In the genomic region with DNA sequence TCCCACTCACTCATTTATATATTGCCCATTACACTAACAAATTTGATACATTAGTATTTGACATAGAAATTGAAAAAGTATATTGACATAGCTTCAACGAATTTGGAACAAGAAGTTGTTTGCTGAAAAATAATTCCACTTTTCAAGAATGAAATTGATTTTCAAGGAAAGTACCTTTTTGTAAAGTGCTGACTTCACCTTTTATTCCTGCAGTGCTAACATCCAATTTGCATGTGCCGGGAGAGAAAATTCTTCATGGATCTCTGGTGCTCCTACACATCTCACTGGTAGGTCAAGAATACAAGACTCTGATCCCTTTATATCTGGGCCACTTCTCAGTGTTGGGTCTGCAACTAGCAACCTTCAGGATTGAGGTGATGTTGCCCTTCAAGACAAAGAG, we compare ENCODE assay signal across 18 cellular contexts.
DNase-seq lines count a peak whose midpoint lies in the region; ATAC-seq, FAIRE-seq and TF ChIP-seq lines count a peak whose summit lies in the region.
"Had no signal": no experiment of that assay in that cellular context is flagged by ENCODE, and none has a peak within 500 bp of the region (broad histone marks: within the 10 kb centered on the region; RNA-seq: fewer than 3 reads in every experiment).

No MANE protein-coding gene starts in this region.

- DNase-seq in cardiac muscle cell (ENCODE audit: low read depth in 1 of 2, low spot score in 1 of 2) (no peak), Right ventricle myocardium superior (no peak), glutamatergic neuron (no peak), pancreas (no peak), germinal center (ENCODE audit: low spot score) (no peak)
- DNase-seq in effector CD8-positive, alpha-beta T cell (lab: John Stamatoyannopoulos, UW), result no peak
- DNase-seq: CD4-positive, alpha-beta memory T cell; GF-D8; GM23248; H7; HFFc6; KBM-7 had no signal

- H3K4me3 ChIP-seq in cardiac muscle cell (no peak overlapping the region), Loucy (ENCODE audit: low read length, poor library complexity, severe bottlenecking) (no peak overlapping the region), pancreas (no peak overlapping the region)
- H3K4me3 ChIP-seq: BLaER1, GM23248 had no signal

- no peaks in the 10 kb centered on the region for H3K9me3 Mint-ChIP-seq in glutamatergic neuron (ENCODE audit: unreplicated experiment)
- H3K9me3 Mint-ChIP-seq: CD14-positive monocyte; CD4-positive, alpha-beta memory T cell; HFFc6 had no signal

- peak overlapping the region; percentile 16 for H2AFZ ChIP-seq in Loucy (ENCODE audit: low read length)
- H2AFZ ChIP-seq: GM23248 had no signal

- H3K27me3 Mint-ChIP-seq in glutamatergic neuron (ENCODE audit: unreplicated experiment), result peaks cover 4% of the 10 kb centered on the region

- H3K4me1 ChIP-seq in cardiac muscle cell (ENCODE audit: low read depth) (peaks cover 14% of the 10 kb centered on the region), Loucy (ENCODE audit: insufficient read depth, low read length, poor library complexity, severe bottlenecking) (peaks cover 35% of the 10 kb centered on the region), pancreas (peaks cover 12 to 16% (median 12%) of the 10 kb centered on the region in 3 donors)
- H3K4me1 ChIP-seq: BLaER1 had no signal

- no peak overlapping the region for H3K4me2 ChIP-seq in Loucy (ENCODE audit: low read depth, low read length, poor library complexity, severe bottlenecking)
- H3K4me2 ChIP-seq: BLaER1 had no signal

- WGBS in pancreas, 2 donors, result 39 to 45% methylated on average over 2 of the region's 2 CpGs

- no peaks in the 10 kb centered on the region for H3K79me2 ChIP-seq in Loucy (ENCODE audit: insufficient read depth, low read length)

- no peaks in the 10 kb centered on the region for H3F3A ChIP-seq in Loucy (ENCODE audit: low read depth)

- no peaks in the 10 kb centered on the region for H3K9me2 ChIP-seq in Loucy (replicated peaks; ENCODE audit: low read depth, low read length)

- no peaks in the 10 kb centered on the region for H3K36me3 Mint-ChIP-seq in glutamatergic neuron (ENCODE audit: unreplicated experiment)
- H3K36me3 Mint-ChIP-seq: CD14-positive monocyte; CD4-positive, alpha-beta memory T cell had no signal

- H3K27ac Mint-ChIP-seq in glutamatergic neuron (ENCODE audit: unreplicated experiment), result peak overlapping the region; percentile 31
- H3K27ac Mint-ChIP-seq: CD14-positive monocyte; CD4-positive, alpha-beta memory T cell; HFFc6 had no signal

- H3K4me1 Mint-ChIP-seq in glutamatergic neuron (ENCODE audit: low read depth, unreplicated experiment), result peaks cover 13% of the 10 kb centered on the region

- intact Hi-C loops in Right ventricle myocardium superior (cut with DNase I), result no loop called here
- intact Hi-C loops in pancreas (cut with DNase I), result loop anchor here in 1 of 3 donors (5.0 kb wide), 1 partner anchor 118 kb away; no protein-coding TSS in a partner anchor

- H3K27ac ChIP-seq in cardiac muscle cell (peak overlapping the region; percentile 53), pancreas (no peak overlapping the region)
- H3K27ac ChIP-seq: 22Rv1, BLaER1, GM23248 had no signal

- H3K9me3 ChIP-seq in cardiac muscle cell (ENCODE audit: low read depth) (no peaks in the 10 kb centered on the region), Loucy (ENCODE audit: insufficient read depth, low read depth, low read length) (no peaks in the 10 kb centered on the region), pancreas (no peaks in the 10 kb centered on the region)
- H3K9me3 ChIP-seq: BLaER1 had no signal

- H3K27me3 ChIP-seq in cardiac muscle cell (no peaks in the 10 kb centered on the region), Loucy (ENCODE audit: insufficient read depth, low read length, poor library complexity, severe bottlenecking) (no peaks in the 10 kb centered on the region), pancreas (no peaks in the 10 kb centered on the region)
- H3K27me3 ChIP-seq: BLaER1 had no signal

- H4K20me1 ChIP-seq in Loucy (ENCODE audit: insufficient read depth, low read length, poor library complexity, severe bottlenecking), result no peaks in the 10 kb centered on the region
- H4K20me1 ChIP-seq: BLaER1 had no signal

- H3K36me3 ChIP-seq in cardiac muscle cell, result peaks cover 62% of the 10 kb centered on the region
- H3K36me3 ChIP-seq in Loucy (ENCODE audit: insufficient read depth, low read length), result no peaks in the 10 kb centered on the region
- no peaks in the 10 kb centered on the region for H3K36me3 ChIP-seq in pancreas
- H3K36me3 ChIP-seq: BLaER1 had no signal

- FAIRE-seq in pancreas (lab: Jason Lieb, UNC), result peak; percentile 47

- no peak for TF ChIP-seq CTCF in cardiac muscle cell (IDR thresholded peaks at IDR 0.05; ENCODE audit: low read depth, low read length)
- no peak for TF ChIP-seq CTCF in Loucy (conservative IDR thresholded peaks at IDR 0.05; ENCODE audit: low read length)
- TF ChIP-seq CTCF in glutamatergic neuron (IDR thresholded peaks at IDR 0.05; ENCODE audit: partially characterized antibody, unreplicated experiment), result no peak
- no peak for TF ChIP-seq CTCF in pancreas (IDR thresholded peaks at IDR 0.05)

- H3K9ac ChIP-seq in Loucy (ENCODE audit: low read depth, low read length, poor library complexity, severe bottlenecking), result no peak overlapping the region
- H3K9ac ChIP-seq: BLaER1, GM23248 had no signal

- no peak for ATAC-seq in Right ventricle myocardium superior (ENCODE audit: poor library complexity)
- no peak for ATAC-seq in pancreas
- ATAC-seq in HG03378 (IDR thresholded peaks at IDR 0.05; ENCODE audit: unreplicated experiment), result no peak
- ATAC-seq: HCT116 had no signal

- H3K4me3 Mint-ChIP-seq in glutamatergic neuron (ENCODE audit: unreplicated experiment), result no peak overlapping the region
- H3K4me3 Mint-ChIP-seq: CD14-positive monocyte; CD4-positive, alpha-beta memory T cell; HFFc6 had no signal
